ENCODE assay signal across 1 cellular context in the genomic region with DNA sequence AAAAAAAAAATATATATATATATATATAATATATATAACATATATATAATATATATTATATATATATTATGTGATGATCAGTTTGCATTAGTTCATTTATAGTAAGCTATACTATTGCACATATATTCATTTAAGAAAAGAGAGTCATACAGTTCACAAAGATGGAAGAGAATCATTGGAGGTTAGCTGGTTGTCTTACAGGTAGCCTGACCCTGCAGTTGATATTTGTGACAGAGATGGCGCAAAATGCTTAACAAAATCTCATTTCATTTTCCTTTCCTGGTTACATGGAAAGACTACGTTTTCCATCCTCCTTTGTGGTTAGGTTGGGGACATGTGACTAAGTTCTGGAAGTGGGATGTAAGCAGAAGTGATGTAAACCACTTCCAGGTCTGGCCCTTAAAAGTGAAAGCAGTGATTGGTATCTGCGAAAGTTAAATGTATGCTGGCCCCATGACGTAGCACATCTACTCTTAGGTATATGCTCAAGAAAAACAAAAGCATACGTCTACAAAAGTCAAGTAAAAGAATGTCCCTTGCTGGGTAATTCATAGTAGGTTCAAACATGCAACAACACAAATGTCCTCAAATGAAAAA.
TF ChIP-seq lines count a peak whose summit lies in the region.

No MANE protein-coding gene starts in this region.

TF ChIP-seq in K562, 482 proteins besides CTCF, POLR2A, EP300 and RAD21 (continued from another document and continues in another):
- TF ChIP-seq, protein P1, sequence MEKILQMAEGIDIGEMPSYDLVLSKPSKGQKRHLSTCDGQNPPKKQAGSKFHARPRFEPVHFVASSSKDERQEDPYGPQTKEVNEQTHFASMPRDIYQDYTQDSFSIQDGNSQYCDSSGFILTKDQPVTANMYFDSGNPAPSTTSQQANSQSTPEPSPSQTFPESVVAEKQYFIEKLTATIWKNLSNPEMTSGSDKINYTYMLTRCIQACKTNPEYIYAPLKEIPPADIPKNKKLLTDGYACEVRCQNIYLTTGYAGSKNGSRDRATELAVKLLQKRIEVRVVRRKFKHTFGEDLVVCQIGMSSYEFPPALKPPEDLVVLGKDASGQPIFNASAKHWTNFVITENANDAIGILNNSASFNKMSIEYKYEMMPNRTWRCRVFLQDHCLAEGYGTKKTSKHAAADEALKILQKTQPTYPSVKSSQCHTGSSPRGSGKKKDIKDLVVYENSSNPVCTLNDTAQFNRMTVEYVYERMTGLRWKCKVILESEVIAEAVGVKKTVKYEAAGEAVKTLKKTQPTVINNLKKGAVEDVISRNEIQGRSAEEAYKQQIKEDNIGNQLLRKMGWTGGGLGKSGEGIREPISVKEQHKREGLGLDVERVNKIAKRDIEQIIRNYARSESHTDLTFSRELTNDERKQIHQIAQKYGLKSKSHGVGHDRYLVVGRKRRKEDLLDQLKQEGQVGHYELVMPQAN (IDR thresholded peaks at IDR 0.05; ENCODE audit: borderline replicate concordance), result no peak
- no peak for TF ChIP-seq RBM34 (IDR thresholded peaks at IDR 0.05; ENCODE audit: borderline replicate concordance, insufficient read depth, low read length)
- no peak for TF ChIP-seq MXI1 (IDR thresholded peaks at IDR 0.05; ENCODE audit: low read depth, low read length)
- TF ChIP-seq MECOM (CRISPR knock-in tag; IDR thresholded peaks at IDR 0.05), result no peak
- TF ChIP-seq KLF10 (CRISPR knock-in tag; IDR thresholded peaks at IDR 0.05), result no peak
- TF ChIP-seq ZNF766 (CRISPR knock-in tag; conservative IDR thresholded peaks at IDR 0.05), result no peak
- TF ChIP-seq TBP (optimal IDR thresholded peaks at IDR 0.05; ENCODE audit: low read depth, low read length), result no peak
- no peak for TF ChIP-seq KDM4B (IDR thresholded peaks at IDR 0.05; ENCODE audit: borderline replicate concordance in 2 of 2, low read depth in 1 of 2)
- TF ChIP-seq CBFA2T2 (conservative IDR thresholded peaks at IDR 0.05), result no peak
- TF ChIP-seq GTF2A2 (tag; IDR thresholded peaks at IDR 0.05), result no peak
- no peak for TF ChIP-seq NR4A1 (CRISPR knock-in tag; IDR thresholded peaks at IDR 0.05)
- TF ChIP-seq NR4A1 (tag; IDR thresholded peaks at IDR 0.05), result no peak
- TF ChIP-seq, protein P2, sequence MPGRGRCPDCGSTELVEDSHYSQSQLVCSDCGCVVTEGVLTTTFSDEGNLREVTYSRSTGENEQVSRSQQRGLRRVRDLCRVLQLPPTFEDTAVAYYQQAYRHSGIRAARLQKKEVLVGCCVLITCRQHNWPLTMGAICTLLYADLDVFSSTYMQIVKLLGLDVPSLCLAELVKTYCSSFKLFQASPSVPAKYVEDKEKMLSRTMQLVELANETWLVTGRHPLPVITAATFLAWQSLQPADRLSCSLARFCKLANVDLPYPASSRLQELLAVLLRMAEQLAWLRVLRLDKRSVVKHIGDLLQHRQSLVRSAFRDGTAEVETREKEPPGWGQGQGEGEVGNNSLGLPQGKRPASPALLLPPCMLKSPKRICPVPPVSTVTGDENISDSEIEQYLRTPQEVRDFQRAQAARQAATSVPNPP (IDR thresholded peaks at IDR 0.05; ENCODE audit: borderline replicate concordance, insufficient read depth, insufficient read length), result no peak
- TF ChIP-seq, protein P3, sequence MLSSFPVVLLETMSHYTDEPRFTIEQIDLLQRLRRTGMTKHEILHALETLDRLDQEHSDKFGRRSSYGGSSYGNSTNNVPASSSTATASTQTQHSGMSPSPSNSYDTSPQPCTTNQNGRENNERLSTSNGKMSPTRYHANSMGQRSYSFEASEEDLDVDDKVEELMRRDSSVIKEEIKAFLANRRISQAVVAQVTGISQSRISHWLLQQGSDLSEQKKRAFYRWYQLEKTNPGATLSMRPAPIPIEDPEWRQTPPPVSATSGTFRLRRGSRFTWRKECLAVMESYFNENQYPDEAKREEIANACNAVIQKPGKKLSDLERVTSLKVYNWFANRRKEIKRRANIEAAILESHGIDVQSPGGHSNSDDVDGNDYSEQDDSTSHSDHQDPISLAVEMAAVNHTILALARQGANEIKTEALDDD (IDR thresholded peaks at IDR 0.05), result no peak
- TF ChIP-seq ETS2 (tag; IDR thresholded peaks at IDR 0.05; ENCODE audit: borderline replicate concordance, poor library complexity, severe bottlenecking), result no peak
- TF ChIP-seq SAFB2 (IDR thresholded peaks at IDR 0.05; ENCODE audit: borderline replicate concordance, low read depth, low read length, severe bottlenecking), result no peak
- TF ChIP-seq CBX3 (IDR thresholded peaks at IDR 0.05; ENCODE audit: borderline replicate concordance in 1 of 2, low read length in 2 of 2), result no peak
- no peak for TF ChIP-seq CHD4 (IDR thresholded peaks at IDR 0.05; ENCODE audit: insufficient read depth, insufficient replicate concordance, low read depth, low read length, poor library complexity, severe bottlenecking)
- no peak for TF ChIP-seq ZNF12 (CRISPR knock-in tag; IDR thresholded peaks at IDR 0.05)
- TF ChIP-seq NEUROD1 (IDR thresholded peaks at IDR 0.05; ENCODE audit: borderline replicate concordance, low read depth, low read length, partially characterized antibody), result no peak
- TF ChIP-seq, protein P4, sequence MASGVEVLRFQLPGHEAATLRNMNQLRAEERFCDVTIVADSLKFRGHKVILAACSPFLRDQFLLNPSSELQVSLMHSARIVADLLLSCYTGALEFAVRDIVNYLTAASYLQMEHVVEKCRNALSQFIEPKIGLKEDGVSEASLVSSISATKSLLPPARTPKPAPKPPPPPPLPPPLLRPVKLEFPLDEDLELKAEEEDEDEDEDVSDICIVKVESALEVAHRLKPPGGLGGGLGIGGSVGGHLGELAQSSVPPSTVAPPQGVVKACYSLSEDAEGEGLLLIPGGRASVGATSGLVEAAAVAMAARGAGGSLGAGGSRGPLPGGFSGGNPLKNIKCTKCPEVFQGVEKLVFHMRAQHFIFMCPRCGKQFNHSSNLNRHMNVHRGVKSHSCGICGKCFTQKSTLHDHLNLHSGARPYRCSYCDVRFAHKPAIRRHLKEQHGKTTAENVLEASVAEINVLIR (CRISPR knock-in tag; IDR thresholded peaks at IDR 0.05), result no peak
- TF ChIP-seq POLR2AphosphoS2 (IDR thresholded peaks at IDR 0.05; ENCODE audit: low read length), result no peak
- TF ChIP-seq, protein P5, sequence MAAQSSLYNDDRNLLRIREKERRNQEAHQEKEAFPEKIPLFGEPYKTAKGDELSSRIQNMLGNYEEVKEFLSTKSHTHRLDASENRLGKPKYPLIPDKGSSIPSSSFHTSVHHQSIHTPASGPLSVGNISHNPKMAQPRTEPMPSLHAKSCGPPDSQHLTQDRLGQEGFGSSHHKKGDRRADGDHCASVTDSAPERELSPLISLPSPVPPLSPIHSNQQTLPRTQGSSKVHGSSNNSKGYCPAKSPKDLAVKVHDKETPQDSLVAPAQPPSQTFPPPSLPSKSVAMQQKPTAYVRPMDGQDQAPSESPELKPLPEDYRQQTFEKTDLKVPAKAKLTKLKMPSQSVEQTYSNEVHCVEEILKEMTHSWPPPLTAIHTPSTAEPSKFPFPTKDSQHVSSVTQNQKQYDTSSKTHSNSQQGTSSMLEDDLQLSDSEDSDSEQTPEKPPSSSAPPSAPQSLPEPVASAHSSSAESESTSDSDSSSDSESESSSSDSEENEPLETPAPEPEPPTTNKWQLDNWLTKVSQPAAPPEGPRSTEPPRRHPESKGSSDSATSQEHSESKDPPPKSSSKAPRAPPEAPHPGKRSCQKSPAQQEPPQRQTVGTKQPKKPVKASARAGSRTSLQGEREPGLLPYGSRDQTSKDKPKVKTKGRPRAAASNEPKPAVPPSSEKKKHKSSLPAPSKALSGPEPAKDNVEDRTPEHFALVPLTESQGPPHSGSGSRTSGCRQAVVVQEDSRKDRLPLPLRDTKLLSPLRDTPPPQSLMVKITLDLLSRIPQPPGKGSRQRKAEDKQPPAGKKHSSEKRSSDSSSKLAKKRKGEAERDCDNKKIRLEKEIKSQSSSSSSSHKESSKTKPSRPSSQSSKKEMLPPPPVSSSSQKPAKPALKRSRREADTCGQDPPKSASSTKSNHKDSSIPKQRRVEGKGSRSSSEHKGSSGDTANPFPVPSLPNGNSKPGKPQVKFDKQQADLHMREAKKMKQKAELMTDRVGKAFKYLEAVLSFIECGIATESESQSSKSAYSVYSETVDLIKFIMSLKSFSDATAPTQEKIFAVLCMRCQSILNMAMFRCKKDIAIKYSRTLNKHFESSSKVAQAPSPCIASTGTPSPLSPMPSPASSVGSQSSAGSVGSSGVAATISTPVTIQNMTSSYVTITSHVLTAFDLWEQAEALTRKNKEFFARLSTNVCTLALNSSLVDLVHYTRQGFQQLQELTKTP (IDR thresholded peaks at IDR 0.05; ENCODE audit: low read depth in 1 of 2, partially characterized antibody in 2 of 2), result no peak
- peak; percentile 80 for TF ChIP-seq RAD51 (IDR thresholded peaks at IDR 0.05; ENCODE audit: borderline replicate concordance, low read depth)
- no peak for TF ChIP-seq GTF2E2 (tag; IDR thresholded peaks at IDR 0.05)
- TF ChIP-seq, protein P6, sequence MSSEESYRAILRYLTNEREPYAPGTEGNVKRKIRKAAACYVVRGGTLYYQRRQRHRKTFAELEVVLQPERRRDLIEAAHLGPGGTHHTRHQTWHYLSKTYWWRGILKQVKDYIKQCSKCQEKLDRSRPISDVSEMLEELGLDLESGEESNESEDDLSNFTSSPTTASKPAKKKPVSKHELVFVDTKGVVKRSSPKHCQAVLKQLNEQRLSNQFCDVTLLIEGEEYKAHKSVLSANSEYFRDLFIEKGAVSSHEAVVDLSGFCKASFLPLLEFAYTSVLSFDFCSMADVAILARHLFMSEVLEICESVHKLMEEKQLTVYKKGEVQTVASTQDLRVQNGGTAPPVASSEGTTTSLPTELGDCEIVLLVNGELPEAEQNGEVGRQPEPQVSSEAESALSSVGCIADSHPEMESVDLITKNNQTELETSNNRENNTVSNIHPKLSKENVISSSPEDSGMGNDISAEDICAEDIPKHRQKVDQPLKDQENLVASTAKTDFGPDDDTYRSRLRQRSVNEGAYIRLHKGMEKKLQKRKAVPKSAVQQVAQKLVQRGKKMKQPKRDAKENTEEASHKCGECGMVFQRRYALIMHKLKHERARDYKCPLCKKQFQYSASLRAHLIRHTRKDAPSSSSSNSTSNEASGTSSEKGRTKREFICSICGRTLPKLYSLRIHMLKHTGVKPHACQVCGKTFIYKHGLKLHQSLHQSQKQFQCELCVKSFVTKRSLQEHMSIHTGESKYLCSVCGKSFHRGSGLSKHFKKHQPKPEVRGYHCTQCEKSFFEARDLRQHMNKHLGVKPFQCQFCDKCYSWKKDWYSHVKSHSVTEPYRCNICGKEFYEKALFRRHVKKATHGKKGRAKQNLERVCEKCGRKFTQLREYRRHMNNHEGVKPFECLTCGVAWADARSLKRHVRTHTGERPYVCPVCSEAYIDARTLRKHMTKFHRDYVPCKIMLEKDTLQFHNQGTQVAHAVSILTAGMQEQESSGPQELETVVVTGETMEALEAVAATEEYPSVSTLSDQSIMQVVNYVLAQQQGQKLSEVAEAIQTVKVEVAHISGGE (CRISPR knock-in tag; IDR thresholded peaks at IDR 0.05), result 0 out of 6 replicates have a peak, but pooled peaks of 1 of the 3 experiments have one; percentile 32
- no peak for TF ChIP-seq ZNF174 (CRISPR knock-in tag; IDR thresholded peaks at IDR 0.05)
- no peak for TF ChIP-seq ZNF551 (CRISPR knock-in tag; IDR thresholded peaks at IDR 0.05)
- no peak for TF ChIP-seq PURB (CRISPR knock-in tag; IDR thresholded peaks at IDR 0.05; ENCODE audit: low read depth)
- TF ChIP-seq LCOR (CRISPR knock-in tag; IDR thresholded peaks at IDR 0.05), result no peak
- no peak for TF ChIP-seq ZNF165 (CRISPR knock-in tag; IDR thresholded peaks at IDR 0.05; ENCODE audit: borderline replicate concordance)
- TF ChIP-seq ILF3 (IDR thresholded peaks at IDR 0.05; ENCODE audit: borderline replicate concordance), result no peak
- no peak for TF ChIP-seq NR2C2 (CRISPR knock-in tag; IDR thresholded peaks at IDR 0.05)
- peak; percentile 95 for TF ChIP-seq NR2C2 (tag; IDR thresholded peaks at IDR 0.05)
- TF ChIP-seq, protein P7, sequence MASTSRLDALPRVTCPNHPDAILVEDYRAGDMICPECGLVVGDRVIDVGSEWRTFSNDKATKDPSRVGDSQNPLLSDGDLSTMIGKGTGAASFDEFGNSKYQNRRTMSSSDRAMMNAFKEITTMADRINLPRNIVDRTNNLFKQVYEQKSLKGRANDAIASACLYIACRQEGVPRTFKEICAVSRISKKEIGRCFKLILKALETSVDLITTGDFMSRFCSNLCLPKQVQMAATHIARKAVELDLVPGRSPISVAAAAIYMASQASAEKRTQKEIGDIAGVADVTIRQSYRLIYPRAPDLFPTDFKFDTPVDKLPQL (IDR thresholded peaks at IDR 0.05; ENCODE audit: extremely low read depth, insufficient read length), result no peak
- no peak for TF ChIP-seq NCOA1 (IDR thresholded peaks at IDR 0.05; ENCODE audit: low read depth)
- no peak for TF ChIP-seq PYGO2 (tag; IDR thresholded peaks at IDR 0.05)
- no peak for TF ChIP-seq JUN (IDR thresholded peaks at IDR 0.05; ENCODE audit: borderline replicate concordance, low read depth, low read length)
- no peak for TF ChIP-seq JUN (CRISPR knock-in tag; IDR thresholded peaks at IDR 0.05; ENCODE audit: borderline replicate concordance)
- no peak; the same call in 1 of the 2 replicates for TF ChIP-seq NCOR1 (IDR thresholded peaks at IDR 0.05)
- TF ChIP-seq SIN3B (IDR thresholded peaks at IDR 0.05; ENCODE audit: low read depth), result no peak
- no peak for TF ChIP-seq SIRT6 (IDR thresholded peaks at IDR 0.05; ENCODE audit: low read depth, low read length)
- TF ChIP-seq MCM2 (IDR thresholded peaks at IDR 0.05; ENCODE audit: low read depth), result no peak
- peak; percentile 69; the same call in 1 of the 2 replicates for TF ChIP-seq NBN (IDR thresholded peaks at IDR 0.05; ENCODE audit: low read depth)
- no peak for TF ChIP-seq TARDBP (IDR thresholded peaks at IDR 0.05)
- TF ChIP-seq ZNF75A (CRISPR knock-in tag; IDR thresholded peaks at IDR 0.05), result no peak
- TF ChIP-seq, protein P8, sequence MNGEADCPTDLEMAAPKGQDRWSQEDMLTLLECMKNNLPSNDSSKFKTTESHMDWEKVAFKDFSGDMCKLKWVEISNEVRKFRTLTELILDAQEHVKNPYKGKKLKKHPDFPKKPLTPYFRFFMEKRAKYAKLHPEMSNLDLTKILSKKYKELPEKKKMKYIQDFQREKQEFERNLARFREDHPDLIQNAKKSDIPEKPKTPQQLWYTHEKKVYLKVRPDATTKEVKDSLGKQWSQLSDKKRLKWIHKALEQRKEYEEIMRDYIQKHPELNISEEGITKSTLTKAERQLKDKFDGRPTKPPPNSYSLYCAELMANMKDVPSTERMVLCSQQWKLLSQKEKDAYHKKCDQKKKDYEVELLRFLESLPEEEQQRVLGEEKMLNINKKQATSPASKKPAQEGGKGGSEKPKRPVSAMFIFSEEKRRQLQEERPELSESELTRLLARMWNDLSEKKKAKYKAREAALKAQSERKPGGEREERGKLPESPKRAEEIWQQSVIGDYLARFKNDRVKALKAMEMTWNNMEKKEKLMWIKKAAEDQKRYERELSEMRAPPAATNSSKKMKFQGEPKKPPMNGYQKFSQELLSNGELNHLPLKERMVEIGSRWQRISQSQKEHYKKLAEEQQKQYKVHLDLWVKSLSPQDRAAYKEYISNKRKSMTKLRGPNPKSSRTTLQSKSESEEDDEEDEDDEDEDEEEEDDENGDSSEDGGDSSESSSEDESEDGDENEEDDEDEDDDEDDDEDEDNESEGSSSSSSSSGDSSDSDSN (IDR thresholded peaks at IDR 0.05; ENCODE audit: borderline replicate concordance in 1 of 2, low read depth in 2 of 2, low read length in 2 of 2), result no peak
- TF ChIP-seq CSDE1 (IDR thresholded peaks at IDR 0.05), result no peak
- TF ChIP-seq C11orf30 (IDR thresholded peaks at IDR 0.05; ENCODE audit: low read depth), result peak; percentile 72
- no peak for TF ChIP-seq MCM3 (IDR thresholded peaks at IDR 0.05)
- TF ChIP-seq DNMT1 (IDR thresholded peaks at IDR 0.05), result no peak
- TF ChIP-seq NR1H2 (CRISPR knock-in tag; IDR thresholded peaks at IDR 0.05), result no peak
- no peak for TF ChIP-seq CHCHD3 (CRISPR knock-in tag; IDR thresholded peaks at IDR 0.05)
- TF ChIP-seq RFX7 (CRISPR knock-in tag; IDR thresholded peaks at IDR 0.05), result no peak
